ENCODE assay signal across 25 cellular contexts in genomic region chr10:121949052-121949451, GRCh38. TPM values are rescaled to one million over a fixed set of nuclear protein-coding genes. Genes with fewer than 3 reads are reported as not detected.
DNase-seq lines count a peak whose midpoint lies in the region; ATAC-seq, FAIRE-seq and TF ChIP-seq lines count a peak whose summit lies in the region.
"Had no signal": no experiment of that assay in that cellular context is flagged by ENCODE, and none has a peak within 500 bp of the region (broad histone marks: within the 10 kb centered on the region; RNA-seq: fewer than 3 reads in every experiment).

No MANE protein-coding gene starts in this region.

- no peaks in the 10 kb centered on the region for H3K36me3 ChIP-seq in HepG2 (replicated peaks in 1 of 2; ENCODE audit: control insufficient read depth in 1 of 2, insufficient read depth in 2 of 2, low read length in 2 of 2)
- H3K36me3 ChIP-seq in right lobe of liver, result no peaks in the 10 kb centered on the region
- 0 out of 2 replicates have a peak, but pooled peaks cover 2% of the 10 kb centered on the region for H3K36me3 ChIP-seq in IMR-90 (ENCODE audit: control insufficient read depth, insufficient read depth, low read length)
- no peaks in the 10 kb centered on the region for H3K36me3 ChIP-seq in PC-3 (ENCODE audit: low read depth, low read length)
- H3K36me3 ChIP-seq in adipocyte (ENCODE audit: control insufficient read depth, insufficient read depth, low read length, severe bottlenecking), result no peaks in the 10 kb centered on the region
- no peaks in the 10 kb centered on the region for H3K36me3 ChIP-seq in suprapubic skin
- H3K36me3 ChIP-seq: BE2C had no signal

- no peak for TF ChIP-seq CTCF in HepG2 (CRISPR knock-in tag; IDR thresholded peaks at IDR 0.05)
- no peak for TF ChIP-seq CTCF in right lobe of liver (IDR thresholded peaks at IDR 0.05)
- TF ChIP-seq CTCF in IMR-90 (conservative IDR thresholded peaks at IDR 0.05; ENCODE audit: low read depth, low read length), result no peak
- TF ChIP-seq CTCF in PC-3 (conservative IDR thresholded peaks at IDR 0.05; ENCODE audit: low read depth, low read length), result no peak
- TF ChIP-seq CTCF in suprapubic skin (IDR thresholded peaks at IDR 0.05), result no peak

- H2BK120ac ChIP-seq in IMR-90 (ENCODE audit: low read depth, low read length), result no peak overlapping the region

- H3K56ac ChIP-seq in IMR-90 (ENCODE audit: extremely low read depth, insufficient read depth, low read length), result no peak overlapping the region

- TF ChIP-seq POLR2A in HepG2 (IDR thresholded peaks at IDR 0.05; ENCODE audit: insufficient read depth in 1 of 2, low read depth in 2 of 2, low read length in 2 of 2) (no peak), right lobe of liver (IDR thresholded peaks at IDR 0.05) (no peak), IMR-90 (IDR thresholded peaks at IDR 0.05; ENCODE audit: low read depth, low read length) (no peak), suprapubic skin (IDR thresholded peaks at IDR 0.05) (no peak)

- TF ChIP-seq EP300 in HepG2 (IDR thresholded peaks at IDR 0.05; ENCODE audit: low read depth in 2 of 2, low read length in 2 of 2) (no peak), HepG2 (CRISPR knock-in tag; IDR thresholded peaks at IDR 0.05; ENCODE audit: borderline replicate concordance) (no peak), suprapubic skin (IDR thresholded peaks at IDR 0.05) (no peak)

- H2BK15ac ChIP-seq in IMR-90 (ENCODE audit: low read depth, low read length), result no peak overlapping the region

- H3K4me3 ChIP-seq in HepG2 (replicated peaks in 1 of 3; ENCODE audit: insufficient read depth in 1 of 3, low read depth in 2 of 3, low read length in 3 of 3) (no peak overlapping the region), right lobe of liver (no peak overlapping the region), IMR-90 (ENCODE audit: insufficient read depth, low read depth, low read length) (no peak overlapping the region), PC-3 (ENCODE audit: low read length) (no peak overlapping the region), adipocyte (ENCODE audit: low read length) (no peak overlapping the region), suprapubic skin (no peak overlapping the region)
- H3K4me3 ChIP-seq: BLaER1 had no signal

- POLR2A ChIA-PET in HepG2 (lab: Yijun Ruan, JAX) (no interaction called here), IMR-90 (lab: Charles Lee; ENCODE audit: unreplicated experiment) (no interaction called here), PC-3 (lab: Charles Lee; ENCODE audit: unreplicated experiment) (interaction anchor here (0.7 kb wide), 1 partner anchor 114 kb away, joined by 4 read pairs; no protein-coding TSS in a partner anchor)

- no peak for FAIRE-seq in HepG2 (lab: Jason Lieb, UNC)
- FAIRE-seq in frontal cortex (lab: Jason Lieb, UNC), result no peak
- FAIRE-seq: D721Med, G401.6, GM12891, GM19239 had no signal

- intact Hi-C loops in HepG2 (cut with micrococcal nuclease; ENCODE audit: unreplicated experiment) (no loop called here), right lobe of liver (cut with DNase I) (no loop called here), IMR-90 (cut with micrococcal nuclease) (no loop called here), PC-3 (cut with micrococcal nuclease) (no loop called here)

- H2AK5ac ChIP-seq in IMR-90 (ENCODE audit: low read depth, low read length), result no peak overlapping the region

- no peak overlapping the region for H4K5ac ChIP-seq in IMR-90 (ENCODE audit: low read depth, low read length)

- no peak overlapping the region for H2BK20ac ChIP-seq in IMR-90 (ENCODE audit: low read depth, low read length)

- no peaks in the 10 kb centered on the region for H3K9me3 ChIP-seq in HepG2 (ENCODE audit: low read length)
- H3K9me3 ChIP-seq in right lobe of liver, result no peaks in the 10 kb centered on the region
- no peaks in the 10 kb centered on the region for H3K9me3 ChIP-seq in IMR-90 (ENCODE audit: control insufficient read depth, insufficient read depth, low read length)
- H3K9me3 ChIP-seq in PC-3 (ENCODE audit: low read length), result no peaks in the 10 kb centered on the region
- H3K9me3 ChIP-seq in adipocyte (ENCODE audit: control insufficient read depth, low read length), result no peaks in the 10 kb centered on the region
- H3K9me3 ChIP-seq in suprapubic skin, result no peaks in the 10 kb centered on the region
- H3K9me3 ChIP-seq: BE2C had no signal

- H3K4me2 ChIP-seq in HepG2 (ENCODE audit: low read depth, low read length) (no peak overlapping the region), IMR-90 (ENCODE audit: low read depth, low read length) (no peak overlapping the region; the same call in 1 of the 2 replicates), PC-3 (ENCODE audit: low read length) (no peak overlapping the region)
- H3K4me2 ChIP-seq: BLaER1 had no signal

- WGBS in HepG2 (ENCODE audit: low lambda C conversion rate), result 13% methylated on average over 2 of the region's 2 CpGs
- 28% methylated on average over 2 of the region's 2 CpGs for WGBS in right lobe of liver (ENCODE audit: insufficient coverage, low coverage, low lambda C conversion rate, missing lambda C conversion rate)
- WGBS in IMR-90 (ENCODE audit: extremely low coverage in 2 of 2, insufficient read length in 1 of 2), 2 experiments, result no CpG with 5 or more reads among the region's 2 CpGs
- WGBS in suprapubic skin, result 58% methylated on average over 2 of the region's 2 CpGs

- H3K23ac ChIP-seq in IMR-90 (ENCODE audit: low read depth, low read length), result no peak overlapping the region

- H4K91ac ChIP-seq in IMR-90 (ENCODE audit: insufficient read depth, low read depth, low read length), result no peak overlapping the region

- TF ChIP-seq RAD21 in HepG2 (CRISPR knock-in tag; IDR thresholded peaks at IDR 0.05) (no peak), IMR-90 (IDR thresholded peaks at IDR 0.05; ENCODE audit: low read length) (no peak)

- H3K79me2 ChIP-seq in HepG2 (ENCODE audit: insufficient read depth, low read length) (no peaks in the 10 kb centered on the region), PC-3 (ENCODE audit: low read length) (no peaks in the 10 kb centered on the region)

- peaks cover 3% of the 10 kb centered on the region; the same call in 1 of the 2 replicates for H3K9me1 ChIP-seq in IMR-90 (ENCODE audit: insufficient read depth, low read length)

- no peaks in the 10 kb centered on the region for H3K79me1 ChIP-seq in IMR-90 (ENCODE audit: low read depth in 1 of 2, low read length in 2 of 2)

- no peak overlapping the region for H2BK5ac ChIP-seq in IMR-90 (ENCODE audit: low read depth, low read length, poor library complexity, severe bottlenecking)

- no peak overlapping the region for H2AFZ ChIP-seq in HepG2 (ENCODE audit: low read length)
- H2AFZ ChIP-seq in IMR-90 (replicated peaks; ENCODE audit: low read length, poor library complexity), result no peak overlapping the region
- H2AFZ ChIP-seq in PC-3 (ENCODE audit: low read length), result no peak overlapping the region

- H3K18ac ChIP-seq in IMR-90 (ENCODE audit: low read depth, low read length), result no peak overlapping the region

- H3K27ac ChIP-seq in HepG2 (ENCODE audit: extremely low read length, insufficient read depth, low read length), result no peak overlapping the region
- H3K27ac ChIP-seq in right lobe of liver, result no peak overlapping the region
- no peak overlapping the region for H3K27ac ChIP-seq in IMR-90 (ENCODE audit: insufficient read depth, low read length)
- H3K27ac ChIP-seq in PC-3 (ENCODE audit: low read length), result no peak overlapping the region
- H3K27ac ChIP-seq in suprapubic skin, result no peak overlapping the region
- H3K27ac ChIP-seq: 22Rv1, BLaER1 had no signal

- no peak overlapping the region for H3K9ac ChIP-seq in HepG2 (ENCODE audit: insufficient read depth, low read depth, low read length)
- H3K9ac ChIP-seq in IMR-90 (ENCODE audit: low read depth, low read length), result no peak overlapping the region
- no peak overlapping the region for H3K9ac ChIP-seq in PC-3 (ENCODE audit: low read length)
- H3K9ac ChIP-seq in adipocyte (ENCODE audit: low read length), result no peak overlapping the region
- H3K9ac ChIP-seq: BLaER1 had no signal

- no peaks in the 10 kb centered on the region for H3F3A ChIP-seq in PC-3 (ENCODE audit: low read length, unreplicated experiment)

- H2AK9ac ChIP-seq in IMR-90 (replicated peaks; ENCODE audit: low read depth, low read length, poor library complexity), result no peak overlapping the region

- H4K8ac ChIP-seq in IMR-90 (ENCODE audit: low read depth in 2 of 2, low read length in 2 of 2), result no peak overlapping the region

- dilution Hi-C loops in IMR-90 (cut with HindIII; ENCODE audit: low sequenced_read_pairs, unreplicated experiment), result no loop called here

- CTCF ChIA-PET in HepG2 (lab: Yijun Ruan, JAX; ENCODE audit: low intra/inter-chr PET ratio, low total read pairs) (no interaction called here), IMR-90 (lab: Yijun Ruan, JAX) (interaction anchor here (0.6 to 1.7 kb wide), 2 partner anchors 164 to 208 kb away, joined by 4 to 5 read pairs; no protein-coding TSS in a partner anchor), PC-3 (lab: Charles Lee) (interaction anchor here (1.0 kb wide), 1 partner anchor 47 kb away, joined by 3 read pairs; no protein-coding TSS in a partner anchor)

- ATAC-seq in HepG2 (0 out of 3 replicates have a peak, but pooled peaks have one; percentile 31), right lobe of liver (no peak), IMR-90 (ENCODE audit: low read depth) (peak; percentile 80), PC-3 (peak; percentile 64)

- no peaks in the 10 kb centered on the region for H4K20me1 ChIP-seq in HepG2 (ENCODE audit: insufficient read depth, low read length)
- no peaks in the 10 kb centered on the region for H4K20me1 ChIP-seq in IMR-90 (ENCODE audit: insufficient read depth, low read length)
- no peaks in the 10 kb centered on the region for H4K20me1 ChIP-seq in PC-3 (ENCODE audit: low read length)
- H4K20me1 ChIP-seq: BLaER1 had no signal

- in situ Hi-C loops in HepG2 (cut with HindIII; ENCODE audit: extremely low pct_ligation_motif_present, low pct_unique_long_range_greater_than_20kb), result no loop called here
- in situ Hi-C loops in IMR-90 (cut with MboI; ENCODE audit: low sequenced_read_pairs), result no loop called here

- BruUV-seq in HepG2 (replicated peaks; lab: Mats Ljungman, UMichigan) (no TSS peak), IMR-90 (replicated peaks; lab: Mats Ljungman, UMichigan) (no TSS peak), PC-3 (replicated peaks; lab: Mats Ljungman, UMichigan) (no TSS peak)

- no peaks in the 10 kb centered on the region for H3K9me2 ChIP-seq in PC-3 (replicated peaks; ENCODE audit: low read length)

- DNase-seq in HepG2 (ENCODE audit: low spot score) (no peak), right lobe of liver (no peak), IMR-90 (no peak), PC-3 (no peak), adipocyte (ENCODE audit: low read depth) (peak; percentile 12), suprapubic skin (ENCODE audit: low spot score in 2 of 2) (no peak), frontal cortex (ENCODE audit: low spot score in 2 of 2) (no peak), globus pallidus (ENCODE audit: low spot score) (no peak)
- DNase-seq: ACHN; BE2C; C1 segment of cervical spinal cord; Calu3; CD4-positive, alpha-beta memory T cell; CD4-positive, CD25-positive, alpha-beta regulatory T cell; CD8-positive, alpha-beta memory T cell; COR-L47; DMS79 treated with DMSO at 0.1 percent for 48 hours; GF-D8 had no signal

- no peak overlapping the region for H3K14ac ChIP-seq in IMR-90 (replicated peaks; ENCODE audit: low read depth, low read length)

- H3K27me3 ChIP-seq in HepG2 (ENCODE audit: control insufficient read depth in 1 of 2, insufficient read depth in 2 of 2, low read length in 2 of 2), result no peaks in the 10 kb centered on the region
- H3K27me3 ChIP-seq in right lobe of liver, result no peaks in the 10 kb centered on the region
- H3K27me3 ChIP-seq in IMR-90 (ENCODE audit: control insufficient read depth, insufficient read depth, low read length), result no peaks in the 10 kb centered on the region
- no peaks in the 10 kb centered on the region for H3K27me3 ChIP-seq in PC-3 (ENCODE audit: low read length)
- no peaks in the 10 kb centered on the region for H3K27me3 ChIP-seq in adipocyte (replicated peaks; ENCODE audit: control insufficient read depth, insufficient read depth, low read length)
- H3K27me3 ChIP-seq in suprapubic skin, result no peaks in the 10 kb centered on the region
- H3K27me3 ChIP-seq: BE2C, BLaER1 had no signal

- H3K4ac ChIP-seq in IMR-90 (ENCODE audit: low read depth, low read length), result no peak overlapping the region

- H3K4me1 ChIP-seq in HepG2 (ENCODE audit: insufficient read depth, low read length), result peaks cover 12% of the 10 kb centered on the region
- H3K4me1 ChIP-seq in right lobe of liver, result no peaks in the 10 kb centered on the region
- H3K4me1 ChIP-seq in IMR-90 (ENCODE audit: control insufficient read depth, insufficient read depth, low read length), result no peaks in the 10 kb centered on the region
- H3K4me1 ChIP-seq in PC-3 (ENCODE audit: insufficient read depth, low read length), result no peaks in the 10 kb centered on the region
- H3K4me1 ChIP-seq in adipocyte (ENCODE audit: control insufficient read depth, insufficient read depth, low read length), result peaks cover 3% of the 10 kb centered on the region
- no peaks in the 10 kb centered on the region for H3K4me1 ChIP-seq in suprapubic skin
- H3K4me1 ChIP-seq: BE2C, BLaER1 had no signal

RNA-seq across cellular contexts. Expression of gene ATE1, which starts 21.2 kb away (rescaled TPM):
- total RNA-seq in HepG2 (2016; rRNA removed; fragmentation: Illumina TruSeq; extraction: Trizol), result 42.2 and 68.9 TPM in 2 replicates
- 43.5 and 45.3 TPM in 2 replicates for total RNA-seq in HepG2 (2016; cell fraction: cytosol; rRNA removed; fragmentation: Illumina TruSeq; extraction: Trizol; ENCODE audit: low read depth)
- total RNA-seq in HepG2 (2016; cell fraction: insoluble cytoplasmic fraction; rRNA removed; fragmentation: Illumina TruSeq; extraction: Trizol), result 42.7 and 63.5 TPM in 2 replicates
- total RNA-seq in HepG2 (2016; cell fraction: membrane; rRNA removed; fragmentation: Illumina TruSeq; extraction: Trizol), result 36.0 and 39.2 TPM in 2 replicates
- total RNA-seq in HepG2 (2016; cell fraction: nucleus; rRNA removed; fragmentation: Illumina TruSeq; extraction: Trizol), result 47.7 and 50.6 TPM in 2 replicates
- 13.9 and 17.5 TPM in 2 replicates for polyA plus RNA-seq in HepG2 (2011; rRNA removed)
- 10.9 and 15.5 TPM in 2 replicates for polyA plus RNA-seq in HepG2 (2011; cell fraction: cytosol; rRNA removed)
- 8.0 and 12.0 TPM in 2 replicates for polyA plus RNA-seq in HepG2 (2011; cell fraction: nucleus; rRNA removed)
- 18.8 and 23.6 TPM in 2 replicates for polyA plus RNA-seq in HepG2 (2012)
- 1.3 and 1.5 TPM in 2 replicates for polyA plus RNA-seq in HepG2 (2016; cell fraction: cytosol; fragmentation: Illumina TruSeq; extraction: Trizol; ENCODE audit: low read depth)
- polyA plus RNA-seq in HepG2 (2016; cell fraction: insoluble cytoplasmic fraction; fragmentation: Illumina TruSeq; extraction: Trizol; ENCODE audit: low read depth), result 40.1 and 45.1 TPM in 2 replicates
- 5.8 and 7.3 TPM in 2 replicates for polyA plus RNA-seq in HepG2 (2016; cell fraction: membrane; fragmentation: Illumina TruSeq; extraction: Trizol; ENCODE audit: low read depth)
- 24.1 and 26.2 TPM in 2 replicates for polyA plus RNA-seq in HepG2 (2016; cell fraction: nucleus; fragmentation: Illumina TruSeq; extraction: Trizol; ENCODE audit: insufficient read depth, low read depth)
- 30.6 and 37.0 TPM in 2 replicates for polyA minus RNA-seq in HepG2 (2011; rRNA and poly(A)+ RNA removed; ENCODE audit: low replicate concordance)
- polyA minus RNA-seq in HepG2 (2011; cell fraction: cytosol; rRNA and poly(A)+ RNA removed), result 46.1 and 56.6 TPM in 2 replicates
- polyA minus RNA-seq in HepG2 (2011; cell fraction: nucleus; rRNA and poly(A)+ RNA removed), result 54.5 and 71.6 TPM in 2 replicates
- total RNA-seq in right lobe of liver, result 10 to 100 TPM; 17.7 to 21.6 (median 19.9) TPM
- 21.9 and 27.8 TPM in 2 replicates for total RNA-seq in IMR-90 (2012; rRNA removed)
- polyA plus RNA-seq in IMR-90 (2012; rRNA removed), result 4.3 and 6.4 TPM in 2 replicates
- 1.4 and 2.5 TPM in 2 replicates for polyA plus RNA-seq in IMR-90 (2012; cell fraction: cytosol; rRNA removed)
- polyA plus RNA-seq in IMR-90 (2012; cell fraction: nucleus; rRNA removed; ENCODE audit: low replicate concordance), result 1.2 and 5.5 TPM in 2 replicates
- total RNA-seq in PC-3 (2014; rRNA removed), result 7.9 and 12.8 TPM in 2 replicates
- total RNA-seq in suprapubic skin, result 10 to 100 TPM; 20.3 to 23.2 (median 21.7) TPM
- 56.3 TPM for total RNA-seq in frontal cortex

RNA-seq across cellular contexts. Expression of gene NSMCE4A, which starts 26.0 kb away (rescaled TPM):
- 91.6 and 108 TPM in 2 replicates for total RNA-seq in HepG2 (2016; rRNA removed; fragmentation: Illumina TruSeq; extraction: Trizol)
- 46.8 and 47.9 TPM in 2 replicates for total RNA-seq in HepG2 (2016; cell fraction: cytosol; rRNA removed; fragmentation: Illumina TruSeq; extraction: Trizol; ENCODE audit: low read depth)
- total RNA-seq in HepG2 (2016; cell fraction: insoluble cytoplasmic fraction; rRNA removed; fragmentation: Illumina TruSeq; extraction: Trizol), result 95.7 and 113 TPM in 2 replicates
- total RNA-seq in HepG2 (2016; cell fraction: membrane; rRNA removed; fragmentation: Illumina TruSeq; extraction: Trizol), result 58.2 and 62.5 TPM in 2 replicates
- total RNA-seq in HepG2 (2016; cell fraction: nucleus; rRNA removed; fragmentation: Illumina TruSeq; extraction: Trizol), result 79.6 and 84.1 TPM in 2 replicates
- 47.0 and 61.1 TPM in 2 replicates for polyA plus RNA-seq in HepG2 (2011; rRNA removed)
- 26.3 and 29.5 TPM in 2 replicates for polyA plus RNA-seq in HepG2 (2011; cell fraction: cytosol; rRNA removed)
- 120 and 126 TPM in 2 replicates for polyA plus RNA-seq in HepG2 (2011; cell fraction: nucleus; rRNA removed)
- polyA plus RNA-seq in HepG2 (2012), result 42.3 and 49.9 TPM in 2 replicates
- polyA plus RNA-seq in HepG2 (2016; cell fraction: cytosol; fragmentation: Illumina TruSeq; extraction: Trizol; ENCODE audit: low read depth), result 42.9 and 45.9 TPM in 2 replicates
- polyA plus RNA-seq in HepG2 (2016; cell fraction: insoluble cytoplasmic fraction; fragmentation: Illumina TruSeq; extraction: Trizol; ENCODE audit: low read depth), result 98.9 and 108 TPM in 2 replicates
- 44.9 and 47.4 TPM in 2 replicates for polyA plus RNA-seq in HepG2 (2016; cell fraction: membrane; fragmentation: Illumina TruSeq; extraction: Trizol; ENCODE audit: low read depth)
- 142 and 151 TPM in 2 replicates for polyA plus RNA-seq in HepG2 (2016; cell fraction: nucleus; fragmentation: Illumina TruSeq; extraction: Trizol; ENCODE audit: insufficient read depth, low read depth)
- polyA minus RNA-seq in HepG2 (2011; rRNA and poly(A)+ RNA removed; ENCODE audit: low replicate concordance), result 11.7 and 12.0 TPM in 2 replicates
- 11.8 and 18.0 TPM in 2 replicates for polyA minus RNA-seq in HepG2 (2011; cell fraction: cytosol; rRNA and poly(A)+ RNA removed)
- polyA minus RNA-seq in HepG2 (2011; cell fraction: nucleus; rRNA and poly(A)+ RNA removed), result 56.8 and 59.3 TPM in 2 replicates
- 10 to 100 TPM; 17.0 to 46.5 (median 30.6) TPM for total RNA-seq in right lobe of liver
- total RNA-seq in IMR-90 (2012; rRNA removed), result 13.4 and 20.8 TPM in 2 replicates
- polyA plus RNA-seq in IMR-90 (2012; rRNA removed), result 32.8 and 33.2 TPM in 2 replicates
- 9.2 and 10.0 TPM in 2 replicates for polyA plus RNA-seq in IMR-90 (2012; cell fraction: cytosol; rRNA removed)
- 26.8 and 70.4 TPM in 2 replicates for polyA plus RNA-seq in IMR-90 (2012; cell fraction: nucleus; rRNA removed; ENCODE audit: low replicate concordance)
- 46.3 and 47.3 TPM in 2 replicates for total RNA-seq in PC-3 (2014; rRNA removed)
- 100 to 1,000 TPM in 1 of 4 donors, 10 to 100 TPM in 3; 52.7 to 168 (median 66.4) TPM for total RNA-seq in suprapubic skin
- 34.6 TPM for total RNA-seq in frontal cortex

RNA-seq across cellular contexts. Expression of gene TACC2, which starts 39.9 kb away (rescaled TPM):
- total RNA-seq in HepG2 (2016; rRNA removed; fragmentation: Illumina TruSeq; extraction: Trizol) (11.8 and 16.1 TPM in 2 replicates), right lobe of liver (10 to 100 TPM; 16.2 to 21.1 (median 18.8) TPM), IMR-90 (2012; rRNA removed) (2.9 and 5.8 TPM in 2 replicates), PC-3 (2014; rRNA removed) (27.9 and 31.7 TPM in 2 replicates), suprapubic skin (100 to 1,000 TPM; 206 to 606 (median 261) TPM), frontal cortex (14.7 TPM)
- 3.0 and 3.6 TPM in 2 replicates for total RNA-seq in HepG2 (2016; cell fraction: cytosol; rRNA removed; fragmentation: Illumina TruSeq; extraction: Trizol; ENCODE audit: low read depth)
- total RNA-seq in HepG2 (2016; cell fraction: insoluble cytoplasmic fraction; rRNA removed; fragmentation: Illumina TruSeq; extraction: Trizol), result 11.8 and 16.2 TPM in 2 replicates
- total RNA-seq in HepG2 (2016; cell fraction: membrane; rRNA removed; fragmentation: Illumina TruSeq; extraction: Trizol), result 8.9 and 10.3 TPM in 2 replicates
- 23.8 and 25.0 TPM in 2 replicates for total RNA-seq in HepG2 (2016; cell fraction: nucleus; rRNA removed; fragmentation: Illumina TruSeq; extraction: Trizol)
- polyA plus RNA-seq in HepG2 (2011; rRNA removed) (15.3 and 16.0 TPM in 2 replicates), IMR-90 (2012; rRNA removed) (12.6 and 15.4 TPM in 2 replicates)
- polyA plus RNA-seq in HepG2 (2011; cell fraction: cytosol; rRNA removed), result 7.6 and 10.9 TPM in 2 replicates
- polyA plus RNA-seq in HepG2 (2011; cell fraction: nucleus; rRNA removed), result 37.7 and 43.0 TPM in 2 replicates
- 21.9 and 23.8 TPM in 2 replicates for polyA plus RNA-seq in HepG2 (2012)
- 1.6 and 2.9 TPM in 2 replicates for polyA plus RNA-seq in HepG2 (2016; cell fraction: cytosol; fragmentation: Illumina TruSeq; extraction: Trizol; ENCODE audit: low read depth)
- 24.0 and 27.9 TPM in 2 replicates for polyA plus RNA-seq in HepG2 (2016; cell fraction: insoluble cytoplasmic fraction; fragmentation: Illumina TruSeq; extraction: Trizol; ENCODE audit: low read depth)
- 6.4 and 8.1 TPM in 2 replicates for polyA plus RNA-seq in HepG2 (2016; cell fraction: membrane; fragmentation: Illumina TruSeq; extraction: Trizol; ENCODE audit: low read depth)
- 35.9 and 48.4 TPM in 2 replicates for polyA plus RNA-seq in HepG2 (2016; cell fraction: nucleus; fragmentation: Illumina TruSeq; extraction: Trizol; ENCODE audit: insufficient read depth, low read depth)
- 10.4 and 18.0 TPM in 2 replicates for polyA minus RNA-seq in HepG2 (2011; rRNA and poly(A)+ RNA removed; ENCODE audit: low replicate concordance)
- 9.7 and 13.0 TPM in 2 replicates for polyA minus RNA-seq in HepG2 (2011; cell fraction: cytosol; rRNA and poly(A)+ RNA removed)
- polyA minus RNA-seq in HepG2 (2011; cell fraction: nucleus; rRNA and poly(A)+ RNA removed), result 30.6 and 33.9 TPM in 2 replicates
- 9.0 and 16.8 TPM in 2 replicates for polyA plus RNA-seq in IMR-90 (2012; cell fraction: cytosol; rRNA removed)
- 15.7 and 38.1 TPM in 2 replicates for polyA plus RNA-seq in IMR-90 (2012; cell fraction: nucleus; rRNA removed; ENCODE audit: low replicate concordance)
- total RNA-seq: CD4-positive, alpha-beta memory T cell; CD4-positive, CD25-positive, alpha-beta regulatory T cell; CD8-positive, alpha-beta memory T cell had no signal
- polyA plus RNA-seq: CD14-positive monocyte; CD4-positive, alpha-beta memory T cell; CD4-positive, CD25-positive, alpha-beta regulatory T cell; CD8-positive, alpha-beta memory T cell had no signal

Comparison
In these comparisons a context has a peak if more than half of its experiments do, and no peak if none do; other contexts are left out.
1. ATAC-seq: peak in HepG2 (single experiment), IMR-90 (single experiment) and PC-3 (single experiment); none in right lobe of liver (0 of 4).